In the genomic region with DNA sequence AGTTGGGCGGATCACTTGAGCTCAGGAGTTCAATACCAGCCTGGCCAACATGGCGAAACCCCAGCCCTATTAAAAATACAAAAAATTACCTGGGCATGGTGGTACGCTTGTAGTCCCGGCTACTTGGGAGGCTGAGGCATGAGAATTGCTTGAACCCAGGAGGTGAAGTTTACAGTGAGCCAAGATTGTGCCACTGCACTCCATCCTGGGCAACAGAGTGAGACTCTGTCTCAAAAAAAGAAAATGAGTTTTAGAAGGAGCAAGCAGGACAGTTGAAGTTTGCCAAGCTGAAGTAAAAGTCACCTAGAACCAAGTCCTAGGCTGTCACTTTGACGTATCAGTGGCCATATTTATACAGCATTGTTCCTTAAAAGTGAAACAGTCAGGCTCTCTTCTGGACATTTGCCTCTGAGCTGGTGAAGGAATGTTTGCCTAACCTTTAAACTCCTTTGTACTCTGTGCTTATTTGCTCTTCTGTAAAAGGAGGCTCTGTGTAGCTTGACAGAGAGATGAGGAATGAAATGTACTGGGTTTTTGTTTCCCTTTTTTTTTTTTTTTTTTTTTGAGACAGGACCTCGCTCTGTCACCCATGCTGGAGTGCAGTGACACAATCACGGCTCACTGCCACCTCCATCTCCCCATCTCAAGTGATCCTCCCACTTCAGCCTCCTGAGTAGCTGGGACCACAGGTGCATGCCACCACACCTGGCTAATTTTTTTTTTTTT, we compare ENCODE assay signal across 1 cellular context.
TF ChIP-seq lines count a peak whose summit lies in the region.

No MANE protein-coding gene starts in this region.

TF ChIP-seq in endothelial cell of umbilical vein, 7 proteins besides CTCF, POLR2A, EP300 and RAD21 (continued from another document):
- TF ChIP-seq MAX (IDR thresholded peaks at IDR 0.05; ENCODE audit: insufficient read depth, insufficient read length) (no peak), MYC (IDR thresholded peaks at IDR 0.05; ENCODE audit: low read depth, low read length) (no peak), EZH2 (IDR thresholded peaks at IDR 0.05; ENCODE audit: borderline replicate concordance, low read depth, low read length, severe bottlenecking) (no peak), FOS (IDR thresholded peaks at IDR 0.05; ENCODE audit: borderline replicate concordance, insufficient read depth, low read length) (no peak)
TF ChIP-seq in endothelial cell of umbilical vein: peak in this region for 0.
